In the genomic region with DNA sequence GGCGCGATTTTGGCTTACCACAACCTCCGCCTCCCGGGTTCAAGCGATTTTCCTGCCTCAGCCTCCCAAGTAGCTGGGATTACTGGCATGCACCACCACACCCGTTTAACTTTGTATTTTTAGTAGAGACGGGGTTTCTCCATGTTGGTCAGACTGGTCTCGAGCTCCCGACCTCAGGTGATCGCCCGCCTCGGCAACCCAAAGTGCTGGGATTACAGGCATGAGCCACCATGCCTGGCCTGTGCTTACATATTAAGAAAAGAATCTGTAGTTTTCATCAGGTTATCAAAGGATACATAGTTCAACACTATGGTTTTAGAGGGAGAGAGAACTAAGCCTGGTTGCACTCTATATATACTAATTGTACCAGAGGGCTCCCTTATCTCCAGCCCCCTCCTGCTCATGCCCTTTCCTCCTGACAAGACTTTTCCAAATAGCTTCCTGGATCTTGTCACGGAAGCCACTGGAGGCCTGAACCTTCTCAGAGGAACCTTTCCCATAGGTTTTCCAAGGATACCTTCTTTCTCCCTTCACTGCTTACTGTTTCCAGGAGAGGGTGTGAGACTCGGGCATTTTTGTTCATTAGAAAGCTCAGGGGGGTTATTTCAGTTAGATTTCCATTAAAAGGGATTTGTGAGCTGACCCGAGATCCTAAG, we compare ENCODE assay signal across 1 cellular context.
TF ChIP-seq lines count a peak whose summit lies in the region.

No MANE protein-coding gene starts in this region.

TF ChIP-seq in endothelial cell of umbilical vein, 7 proteins besides CTCF, POLR2A, EP300 and RAD21 (continued from another document):
- TF ChIP-seq, protein P1, sequence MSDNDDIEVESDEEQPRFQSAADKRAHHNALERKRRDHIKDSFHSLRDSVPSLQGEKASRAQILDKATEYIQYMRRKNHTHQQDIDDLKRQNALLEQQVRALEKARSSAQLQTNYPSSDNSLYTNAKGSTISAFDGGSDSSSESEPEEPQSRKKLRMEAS (IDR thresholded peaks at IDR 0.05; ENCODE audit: insufficient read depth, insufficient read length): no peak
TF ChIP-seq in endothelial cell of umbilical vein: peak in this region for 0.
